Comparison of ENCODE assay signal across 1 cellular context in the genomic region with DNA sequence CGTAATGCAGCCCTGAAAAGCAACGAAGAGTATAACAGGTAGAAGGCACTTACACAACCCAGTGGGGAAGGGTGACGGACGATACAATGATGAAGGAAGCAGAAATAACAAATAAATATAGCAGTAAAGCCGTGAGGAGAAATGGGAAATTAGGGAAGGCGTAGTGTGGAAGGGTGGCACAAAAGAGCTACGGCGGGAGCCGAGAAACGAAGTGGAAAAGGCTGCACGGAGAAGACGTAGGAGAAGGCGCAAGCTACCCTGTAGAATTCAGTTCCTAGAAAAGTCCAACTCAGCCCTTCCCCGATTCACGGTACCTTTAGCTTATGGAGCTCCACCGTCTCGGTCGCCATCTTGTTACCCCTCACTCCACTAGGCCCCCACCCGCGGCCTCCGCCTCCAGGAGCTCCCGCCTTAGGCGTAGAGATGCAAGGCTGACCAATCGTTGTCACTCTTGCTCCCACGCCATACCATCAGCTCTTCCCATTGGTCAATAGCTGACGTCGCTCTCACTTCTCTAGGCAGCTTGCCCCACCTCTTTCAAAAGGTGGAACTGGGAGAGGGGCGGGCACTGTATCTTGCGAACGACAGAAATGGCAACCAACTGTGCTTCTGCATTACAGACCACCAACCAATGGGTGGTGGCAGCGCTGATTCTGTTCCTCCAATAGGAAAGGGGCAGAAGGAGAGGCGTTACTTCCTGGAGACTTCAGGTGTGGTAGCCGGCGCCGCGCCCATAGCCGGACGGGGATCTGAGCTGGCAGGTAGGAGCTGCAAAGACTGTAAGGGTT.
A peak's percentile ranks its signal among the peaks of the same experiment; 100 is the strongest.
TF ChIP-seq lines count a peak whose summit lies in the region.

A gene with protein sequence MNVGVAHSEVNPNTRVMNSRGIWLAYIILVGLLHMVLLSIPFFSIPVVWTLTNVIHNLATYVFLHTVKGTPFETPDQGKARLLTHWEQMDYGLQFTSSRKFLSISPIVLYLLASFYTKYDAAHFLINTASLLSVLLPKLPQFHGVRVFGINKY (plus strand): TSS at position 690 of the 788 bp plus-strand sequence. CDS start 959 bp downstream, outside the sequence.
A gene with protein sequence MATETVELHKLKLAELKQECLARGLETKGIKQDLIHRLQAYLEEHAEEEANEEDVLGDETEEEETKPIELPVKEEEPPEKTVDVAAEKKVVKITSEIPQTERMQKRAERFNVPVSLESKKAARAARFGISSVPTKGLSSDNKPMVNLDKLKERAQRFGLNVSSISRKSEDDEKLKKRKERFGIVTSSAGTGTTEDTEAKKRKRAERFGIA (minus strand): TSS at position 373 of the 788 bp plus-strand sequence. CDS start 23 bp downstream, at position 350.

TF ChIP-seq in HepG2, 621 proteins besides CTCF, POLR2A, EP300 and RAD21 (continued from another document and continues in another):
- TF ChIP-seq REXO4 (CRISPR knock-in tag; IDR thresholded peaks at IDR 0.05; ENCODE audit: borderline replicate concordance) = no peak
- no peak for TF ChIP-seq ZNF720 (CRISPR knock-in tag; IDR thresholded peaks at IDR 0.05)
- TF ChIP-seq, protein P1, sequence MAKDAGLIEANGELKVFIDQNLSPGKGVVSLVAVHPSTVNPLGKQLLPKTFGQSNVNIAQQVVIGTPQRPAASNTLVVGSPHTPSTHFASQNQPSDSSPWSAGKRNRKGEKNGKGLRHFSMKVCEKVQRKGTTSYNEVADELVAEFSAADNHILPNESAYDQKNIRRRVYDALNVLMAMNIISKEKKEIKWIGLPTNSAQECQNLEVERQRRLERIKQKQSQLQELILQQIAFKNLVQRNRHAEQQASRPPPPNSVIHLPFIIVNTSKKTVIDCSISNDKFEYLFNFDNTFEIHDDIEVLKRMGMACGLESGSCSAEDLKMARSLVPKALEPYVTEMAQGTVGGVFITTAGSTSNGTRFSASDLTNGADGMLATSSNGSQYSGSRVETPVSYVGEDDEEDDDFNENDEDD (CRISPR knock-in tag; IDR thresholded peaks at IDR 0.05; ENCODE audit: borderline replicate concordance) = peak; percentile 95
- TF ChIP-seq KMT2A (CRISPR knock-in tag; IDR thresholded peaks at IDR 0.05) = peak; percentile 80; the same call in 1 of the 2 replicates
- TF ChIP-seq, protein P2, sequence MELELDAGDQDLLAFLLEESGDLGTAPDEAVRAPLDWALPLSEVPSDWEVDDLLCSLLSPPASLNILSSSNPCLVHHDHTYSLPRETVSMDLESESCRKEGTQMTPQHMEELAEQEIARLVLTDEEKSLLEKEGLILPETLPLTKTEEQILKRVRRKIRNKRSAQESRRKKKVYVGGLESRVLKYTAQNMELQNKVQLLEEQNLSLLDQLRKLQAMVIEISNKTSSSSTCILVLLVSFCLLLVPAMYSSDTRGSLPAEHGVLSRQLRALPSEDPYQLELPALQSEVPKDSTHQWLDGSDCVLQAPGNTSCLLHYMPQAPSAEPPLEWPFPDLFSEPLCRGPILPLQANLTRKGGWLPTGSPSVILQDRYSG (CRISPR knock-in tag; IDR thresholded peaks at IDR 0.05) = no peak
- TF ChIP-seq SMAD3 (CRISPR knock-in tag; IDR thresholded peaks at IDR 0.05) = no peak
- TF ChIP-seq SRSF4 (IDR thresholded peaks at IDR 0.05; ENCODE audit: low read depth, low read length, poor library complexity, severe bottlenecking) = no peak
- TF ChIP-seq, protein P3, sequence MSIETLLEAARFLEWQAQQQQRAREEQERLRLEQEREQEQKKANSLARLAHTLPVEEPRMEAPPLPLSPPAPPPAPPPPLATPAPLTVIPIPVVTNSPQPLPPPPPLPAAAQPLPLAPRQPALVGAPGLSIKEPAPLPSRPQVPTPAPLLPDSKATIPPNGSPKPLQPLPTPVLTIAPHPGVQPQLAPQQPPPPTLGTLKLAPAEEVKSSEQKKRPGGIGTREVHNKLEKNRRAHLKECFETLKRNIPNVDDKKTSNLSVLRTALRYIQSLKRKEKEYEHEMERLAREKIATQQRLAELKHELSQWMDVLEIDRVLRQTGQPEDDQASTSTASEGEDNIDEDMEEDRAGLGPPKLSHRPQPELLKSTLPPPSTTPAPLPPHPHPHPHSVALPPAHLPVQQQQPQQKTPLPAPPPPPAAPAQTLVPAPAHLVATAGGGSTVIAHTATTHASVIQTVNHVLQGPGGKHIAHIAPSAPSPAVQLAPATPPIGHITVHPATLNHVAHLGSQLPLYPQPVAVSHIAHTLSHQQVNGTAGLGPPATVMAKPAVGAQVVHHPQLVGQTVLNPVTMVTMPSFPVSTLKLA (IDR thresholded peaks at IDR 0.05) = no peak
- no peak for TF ChIP-seq HNRNPK (IDR thresholded peaks at IDR 0.05; ENCODE audit: low read depth, low read length, poor library complexity, severe bottlenecking)
- TF ChIP-seq ZNF737 (CRISPR knock-in tag; IDR thresholded peaks at IDR 0.05; ENCODE audit: borderline replicate concordance) = no peak
- no peak for TF ChIP-seq NR2F6 (IDR thresholded peaks at IDR 0.05)
- TF ChIP-seq NR2F6 (CRISPR knock-in tag; IDR thresholded peaks at IDR 0.05) = no peak
- TF ChIP-seq SIN3A (IDR thresholded peaks at IDR 0.05; ENCODE audit: borderline replicate concordance, low read depth, low read length) = 0 out of 2 replicates have a peak, but pooled peaks have one; percentile 64
- TF ChIP-seq ZNF841 (CRISPR knock-in tag; IDR thresholded peaks at IDR 0.05; ENCODE audit: borderline replicate concordance) = no peak
- TF ChIP-seq NFYB (CRISPR knock-in tag; IDR thresholded peaks at IDR 0.05) = peak; percentile 98
- TF ChIP-seq NCOA2 (CRISPR knock-in tag; IDR thresholded peaks at IDR 0.05) = peak; percentile 39
- TF ChIP-seq ZBTB20 (CRISPR knock-in tag; IDR thresholded peaks at IDR 0.05; ENCODE audit: borderline replicate concordance, low read depth) = peak; percentile 26; the same call in 1 of the 2 replicates
- no peak for TF ChIP-seq ZNF3 (CRISPR knock-in tag; IDR thresholded peaks at IDR 0.05)
- TF ChIP-seq CEBPB (IDR thresholded peaks at IDR 0.05; ENCODE audit: borderline replicate concordance, low read depth, low read length) = peak; percentile 56; the same call in 1 of the 2 replicates
- TF ChIP-seq, protein P4, sequence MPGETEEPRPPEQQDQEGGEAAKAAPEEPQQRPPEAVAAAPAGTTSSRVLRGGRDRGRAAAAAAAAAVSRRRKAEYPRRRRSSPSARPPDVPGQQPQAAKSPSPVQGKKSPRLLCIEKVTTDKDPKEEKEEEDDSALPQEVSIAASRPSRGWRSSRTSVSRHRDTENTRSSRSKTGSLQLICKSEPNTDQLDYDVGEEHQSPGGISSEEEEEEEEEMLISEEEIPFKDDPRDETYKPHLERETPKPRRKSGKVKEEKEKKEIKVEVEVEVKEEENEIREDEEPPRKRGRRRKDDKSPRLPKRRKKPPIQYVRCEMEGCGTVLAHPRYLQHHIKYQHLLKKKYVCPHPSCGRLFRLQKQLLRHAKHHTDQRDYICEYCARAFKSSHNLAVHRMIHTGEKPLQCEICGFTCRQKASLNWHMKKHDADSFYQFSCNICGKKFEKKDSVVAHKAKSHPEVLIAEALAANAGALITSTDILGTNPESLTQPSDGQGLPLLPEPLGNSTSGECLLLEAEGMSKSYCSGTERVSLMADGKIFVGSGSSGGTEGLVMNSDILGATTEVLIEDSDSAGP (CRISPR knock-in tag; IDR thresholded peaks at IDR 0.05; ENCODE audit: borderline replicate concordance) = peak; percentile 65
- TF ChIP-seq, protein P5, sequence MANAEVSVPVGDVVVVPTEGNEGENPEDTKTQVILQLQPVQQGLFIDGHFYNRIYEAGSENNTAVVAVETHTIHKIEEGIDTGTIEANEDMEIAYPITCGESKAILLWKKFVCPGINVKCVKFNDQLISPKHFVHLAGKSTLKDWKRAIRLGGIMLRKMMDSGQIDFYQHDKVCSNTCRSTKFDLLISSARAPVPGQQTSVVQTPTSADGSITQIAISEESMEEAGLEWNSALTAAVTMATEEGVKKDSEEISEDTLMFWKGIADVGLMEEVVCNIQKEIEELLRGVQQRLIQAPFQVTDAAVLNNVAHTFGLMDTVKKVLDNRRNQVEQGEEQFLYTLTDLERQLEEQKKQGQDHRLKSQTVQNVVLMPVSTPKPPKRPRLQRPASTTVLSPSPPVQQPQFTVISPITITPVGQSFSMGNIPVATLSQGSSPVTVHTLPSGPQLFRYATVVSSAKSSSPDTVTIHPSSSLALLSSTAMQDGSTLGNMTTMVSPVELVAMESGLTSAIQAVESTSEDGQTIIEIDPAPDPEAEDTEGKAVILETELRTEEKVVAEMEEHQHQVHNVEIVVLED (CRISPR knock-in tag; IDR thresholded peaks at IDR 0.05; ENCODE audit: borderline replicate concordance) = peak; percentile 76
- TF ChIP-seq SAP130 (CRISPR knock-in tag; IDR thresholded peaks at IDR 0.05; ENCODE audit: low read depth) = peak; percentile 81
- TF ChIP-seq PITX1 (CRISPR knock-in tag; IDR thresholded peaks at IDR 0.05) = 0 out of 2 replicates have a peak, but pooled peaks have one; percentile 16
- TF ChIP-seq HDAC6 (IDR thresholded peaks at IDR 0.05; ENCODE audit: low read depth, low read length) = no peak
- TF ChIP-seq, protein P6, sequence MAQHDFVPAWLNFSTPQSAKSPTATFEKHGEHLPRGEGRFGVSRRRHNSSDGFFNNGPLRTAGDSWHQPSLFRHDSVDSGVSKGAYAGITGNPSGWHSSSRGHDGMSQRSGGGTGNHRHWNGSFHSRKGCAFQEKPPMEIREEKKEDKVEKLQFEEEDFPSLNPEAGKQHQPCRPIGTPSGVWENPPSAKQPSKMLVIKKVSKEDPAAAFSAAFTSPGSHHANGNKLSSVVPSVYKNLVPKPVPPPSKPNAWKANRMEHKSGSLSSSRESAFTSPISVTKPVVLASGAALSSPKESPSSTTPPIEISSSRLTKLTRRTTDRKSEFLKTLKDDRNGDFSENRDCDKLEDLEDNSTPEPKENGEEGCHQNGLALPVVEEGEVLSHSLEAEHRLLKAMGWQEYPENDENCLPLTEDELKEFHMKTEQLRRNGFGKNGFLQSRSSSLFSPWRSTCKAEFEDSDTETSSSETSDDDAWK (CRISPR knock-in tag; IDR thresholded peaks at IDR 0.05) = no peak
- TF ChIP-seq, protein P7, sequence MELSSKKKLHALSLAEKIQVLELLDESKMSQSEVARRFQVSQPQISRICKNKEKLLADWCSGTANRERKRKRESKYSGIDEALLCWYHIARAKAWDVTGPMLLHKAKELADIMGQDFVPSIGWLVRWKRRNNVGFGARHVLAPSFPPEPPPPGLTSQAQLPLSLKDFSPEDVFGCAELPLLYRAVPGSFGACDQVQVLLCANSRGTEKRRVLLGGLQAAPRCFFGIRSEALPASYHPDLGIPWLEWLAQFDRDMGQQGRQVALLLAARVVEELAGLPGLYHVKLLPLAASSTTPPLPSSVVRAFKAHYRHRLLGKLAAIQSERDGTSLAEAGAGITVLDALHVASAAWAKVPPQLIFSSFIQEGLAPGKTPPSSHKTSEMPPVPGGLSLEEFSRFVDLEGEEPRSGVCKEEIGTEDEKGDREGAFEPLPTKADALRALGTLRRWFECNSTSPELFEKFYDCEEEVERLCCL (CRISPR knock-in tag; IDR thresholded peaks at IDR 0.05; ENCODE audit: borderline replicate concordance) = 0 out of 2 replicates have a peak, but pooled peaks have one; percentile 60
- no peak for TF ChIP-seq ZNF543 (CRISPR knock-in tag; IDR thresholded peaks at IDR 0.05)
- TF ChIP-seq, protein P8, sequence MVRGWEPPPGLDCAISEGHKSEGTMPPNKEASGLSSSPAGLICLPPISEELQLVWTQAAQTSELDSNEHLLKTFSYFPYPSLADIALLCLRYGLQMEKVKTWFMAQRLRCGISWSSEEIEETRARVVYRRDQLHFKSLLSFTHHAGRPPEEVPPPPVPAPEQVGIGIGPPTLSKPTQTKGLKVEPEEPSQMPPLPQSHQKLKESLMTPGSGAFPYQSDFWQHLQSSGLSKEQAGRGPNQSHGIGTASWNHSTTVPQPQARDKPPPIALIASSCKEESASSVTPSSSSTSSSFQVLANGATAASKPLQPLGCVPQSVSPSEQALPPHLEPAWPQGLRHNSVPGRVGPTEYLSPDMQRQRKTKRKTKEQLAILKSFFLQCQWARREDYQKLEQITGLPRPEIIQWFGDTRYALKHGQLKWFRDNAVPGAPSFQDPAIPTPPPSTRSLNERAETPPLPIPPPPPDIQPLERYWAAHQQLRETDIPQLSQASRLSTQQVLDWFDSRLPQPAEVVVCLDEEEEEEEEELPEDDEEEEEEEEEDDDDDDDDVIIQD (CRISPR knock-in tag; IDR thresholded peaks at IDR 0.05; ENCODE audit: low read depth) = peak; percentile 24; the same call in 1 of the 2 replicates
- TF ChIP-seq, protein P9, sequence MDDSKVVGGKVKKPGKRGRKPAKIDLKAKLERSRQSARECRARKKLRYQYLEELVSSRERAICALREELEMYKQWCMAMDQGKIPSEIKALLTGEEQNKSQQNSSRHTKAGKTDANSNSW (CRISPR knock-in tag; IDR thresholded peaks at IDR 0.05; ENCODE audit: borderline replicate concordance) = no peak
- TF ChIP-seq KDM2A (CRISPR knock-in tag; IDR thresholded peaks at IDR 0.05; ENCODE audit: borderline replicate concordance, low read depth) = peak; percentile 91
- TF ChIP-seq, protein P10, sequence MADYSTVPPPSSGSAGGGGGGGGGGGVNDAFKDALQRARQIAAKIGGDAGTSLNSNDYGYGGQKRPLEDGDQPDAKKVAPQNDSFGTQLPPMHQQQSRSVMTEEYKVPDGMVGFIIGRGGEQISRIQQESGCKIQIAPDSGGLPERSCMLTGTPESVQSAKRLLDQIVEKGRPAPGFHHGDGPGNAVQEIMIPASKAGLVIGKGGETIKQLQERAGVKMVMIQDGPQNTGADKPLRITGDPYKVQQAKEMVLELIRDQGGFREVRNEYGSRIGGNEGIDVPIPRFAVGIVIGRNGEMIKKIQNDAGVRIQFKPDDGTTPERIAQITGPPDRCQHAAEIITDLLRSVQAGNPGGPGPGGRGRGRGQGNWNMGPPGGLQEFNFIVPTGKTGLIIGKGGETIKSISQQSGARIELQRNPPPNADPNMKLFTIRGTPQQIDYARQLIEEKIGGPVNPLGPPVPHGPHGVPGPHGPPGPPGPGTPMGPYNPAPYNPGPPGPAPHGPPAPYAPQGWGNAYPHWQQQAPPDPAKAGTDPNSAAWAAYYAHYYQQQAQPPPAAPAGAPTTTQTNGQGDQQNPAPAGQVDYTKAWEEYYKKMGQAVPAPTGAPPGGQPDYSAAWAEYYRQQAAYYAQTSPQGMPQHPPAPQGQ (CRISPR knock-in tag; IDR thresholded peaks at IDR 0.05; ENCODE audit: borderline replicate concordance) = no peak
- peak; percentile 79 for TF ChIP-seq ZFX (CRISPR knock-in tag; IDR thresholded peaks at IDR 0.05; ENCODE audit: low read depth)
- no peak for TF ChIP-seq TOE1 (CRISPR knock-in tag; IDR thresholded peaks at IDR 0.05)
- peak; percentile 66; the same call in 1 of the 2 replicates for TF ChIP-seq ZNF335 (CRISPR knock-in tag; IDR thresholded peaks at IDR 0.05)
- TF ChIP-seq ZNF850 (CRISPR knock-in tag; conservative IDR thresholded peaks at IDR 0.05) = no peak
- TF ChIP-seq PLRG1 (conservative IDR thresholded peaks at IDR 0.05) = no peak
- no peak for TF ChIP-seq SP1 (IDR thresholded peaks at IDR 0.05)
- peak; percentile 76 for TF ChIP-seq SP1 (CRISPR knock-in tag; IDR thresholded peaks at IDR 0.05)
- no peak for TF ChIP-seq ZIK1 (CRISPR knock-in tag; IDR thresholded peaks at IDR 0.05; ENCODE audit: borderline replicate concordance, low read depth)
- TF ChIP-seq, protein P11, sequence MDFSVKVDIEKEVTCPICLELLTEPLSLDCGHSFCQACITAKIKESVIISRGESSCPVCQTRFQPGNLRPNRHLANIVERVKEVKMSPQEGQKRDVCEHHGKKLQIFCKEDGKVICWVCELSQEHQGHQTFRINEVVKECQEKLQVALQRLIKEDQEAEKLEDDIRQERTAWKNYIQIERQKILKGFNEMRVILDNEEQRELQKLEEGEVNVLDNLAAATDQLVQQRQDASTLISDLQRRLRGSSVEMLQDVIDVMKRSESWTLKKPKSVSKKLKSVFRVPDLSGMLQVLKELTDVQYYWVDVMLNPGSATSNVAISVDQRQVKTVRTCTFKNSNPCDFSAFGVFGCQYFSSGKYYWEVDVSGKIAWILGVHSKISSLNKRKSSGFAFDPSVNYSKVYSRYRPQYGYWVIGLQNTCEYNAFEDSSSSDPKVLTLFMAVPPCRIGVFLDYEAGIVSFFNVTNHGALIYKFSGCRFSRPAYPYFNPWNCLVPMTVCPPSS (IDR thresholded peaks at IDR 0.05) = no peak
- TF ChIP-seq ZNF225 (CRISPR knock-in tag; IDR thresholded peaks at IDR 0.05) = 0 out of 2 replicates have a peak, but pooled peaks have one; percentile 54
- no peak for TF ChIP-seq ZNF891 (CRISPR knock-in tag; IDR thresholded peaks at IDR 0.05)
- no peak for TF ChIP-seq ZNF383 (CRISPR knock-in tag; IDR thresholded peaks at IDR 0.05; ENCODE audit: borderline replicate concordance)
